20 cellular contexts compared by ENCODE assay signal in genomic region chr18:44342167-44342566, GRCh38.
DNase-seq lines count a peak whose midpoint lies in the region; ATAC-seq and TF ChIP-seq lines count a peak whose summit lies in the region.
"Had no signal": no experiment of that assay in that cellular context is flagged by ENCODE, and none has a peak within 500 bp of the region (broad histone marks: within the 10 kb centered on the region; RNA-seq: fewer than 3 reads in every experiment).

No MANE protein-coding gene starts in this region.

- H3K27me3 ChIP-seq in breast epithelium, result no peaks in the 10 kb centered on the region
- H3K27me3 ChIP-seq in foreskin keratinocyte, result no peaks in the 10 kb centered on the region
- H3K27me3 ChIP-seq in CD4-positive, alpha-beta T cell (ENCODE audit: control insufficient read depth, insufficient read depth, low read length), result no peaks in the 10 kb centered on the region
- H3K27me3 ChIP-seq in H7 (ENCODE audit: control insufficient read depth, insufficient read depth, low read length), result no peaks in the 10 kb centered on the region
- H3K27me3 ChIP-seq: BE2C had no signal

- H3K27ac ChIP-seq in breast epithelium (no peak overlapping the region), foreskin keratinocyte (no peak overlapping the region)
- no peak overlapping the region for H3K27ac ChIP-seq in CD4-positive, alpha-beta T cell (ENCODE audit: low read depth, low read length)
- H3K27ac ChIP-seq: 22Rv1 had no signal

- intact Hi-C loops in MCF 10A (cut with micrococcal nuclease), result no loop called here
- intact Hi-C loops in breast epithelium (cut with DNase I; ENCODE audit: low total_unique reads), result no loop called here
- intact Hi-C loops in CD4-positive, alpha-beta T cell (cut with DNase I, micrococcal nuclease), result no loop called here

- TF ChIP-seq CTCF in MCF 10A (IDR thresholded peaks at IDR 0.05; ENCODE audit: unreplicated experiment) (no peak), breast epithelium (IDR thresholded peaks at IDR 0.05) (no peak), foreskin keratinocyte (conservative IDR thresholded peaks at IDR 0.05) (no peak)
- no peak for TF ChIP-seq CTCF in CD4-positive, alpha-beta T cell (IDR thresholded peaks at IDR 0.05)

- peaks cover 16% of the 10 kb centered on the region for H3K4me1 Mint-ChIP-seq in MCF 10A (ENCODE audit: insufficient read depth, unreplicated experiment)
- H3K4me1 Mint-ChIP-seq in CD4-positive, alpha-beta T cell (ENCODE audit: low read depth), result no peaks in the 10 kb centered on the region
- H3K4me1 Mint-ChIP-seq: CD4-positive, alpha-beta memory T cell had no signal

- no peaks in the 10 kb centered on the region for H3K36me3 ChIP-seq in breast epithelium
- no peaks in the 10 kb centered on the region for H3K36me3 ChIP-seq in H7 (replicated peaks; ENCODE audit: control insufficient read depth, insufficient read depth, low read length)
- H3K36me3 ChIP-seq: BE2C, HAP-1 had no signal

- no peak for TF ChIP-seq POLR2A in breast epithelium (IDR thresholded peaks at IDR 0.05)

- H3K36me3 Mint-ChIP-seq in MCF 10A (ENCODE audit: insufficient read depth, unreplicated experiment), result no peaks in the 10 kb centered on the region
- no peaks in the 10 kb centered on the region for H3K36me3 Mint-ChIP-seq in CD4-positive, alpha-beta T cell (ENCODE audit: low read depth)
- H3K36me3 Mint-ChIP-seq: CD4-positive, alpha-beta memory T cell had no signal

- H3K27me3 Mint-ChIP-seq in MCF 10A (ENCODE audit: insufficient read depth, unreplicated experiment), result no peaks in the 10 kb centered on the region
- no peaks in the 10 kb centered on the region for H3K27me3 Mint-ChIP-seq in CD4-positive, alpha-beta T cell
- H3K27me3 Mint-ChIP-seq: CD4-positive, alpha-beta memory T cell had no signal

- peak overlapping the region; percentile 78 for H3K27ac Mint-ChIP-seq in MCF 10A (ENCODE audit: low read depth, unreplicated experiment)
- H3K27ac Mint-ChIP-seq in CD4-positive, alpha-beta T cell, result no peak overlapping the region
- H3K27ac Mint-ChIP-seq: CD4-positive, alpha-beta memory T cell had no signal

- ATAC-seq in foreskin keratinocyte (peak; percentile 76), GM21576 (IDR thresholded peaks at IDR 0.05; ENCODE audit: unreplicated experiment) (no peak), HG03108 (IDR thresholded peaks at IDR 0.05; ENCODE audit: unreplicated experiment) (no peak)
- ATAC-seq in CD4-positive, alpha-beta T cell (ENCODE audit: poor library complexity), result no peak
- ATAC-seq: Panc1 had no signal

- H3K9me3 ChIP-seq in breast epithelium, result peaks cover 5 to 12% of the 10 kb centered on the region in 2 donors
- H3K9me3 ChIP-seq in CD4-positive, alpha-beta T cell (ENCODE audit: control insufficient read depth, low read length), result no peaks in the 10 kb centered on the region
- H3K9me3 ChIP-seq: BE2C, HAP-1 had no signal

- no TSS peak for BruUV-seq in MCF 10A (replicated peaks; lab: Mats Ljungman, UMichigan)

- POLR2A ChIA-PET in MCF 10A (lab: Yijun Ruan, JAX), result no interaction called here
- POLR2A ChIA-PET in CD4-positive, alpha-beta T cell (lab: Charles Lee), result no interaction called here

- peaks cover 12% of the 10 kb centered on the region for H3K9me3 Mint-ChIP-seq in MCF 10A (ENCODE audit: unreplicated experiment)
- peaks cover 15% of the 10 kb centered on the region for H3K9me3 Mint-ChIP-seq in CD4-positive, alpha-beta T cell

- H3K4me3 Mint-ChIP-seq in MCF 10A (ENCODE audit: unreplicated experiment), result no peak overlapping the region
- no peak overlapping the region for H3K4me3 Mint-ChIP-seq in CD4-positive, alpha-beta T cell
- H3K4me3 Mint-ChIP-seq: CD4-positive, alpha-beta memory T cell had no signal

- H3K4me1 ChIP-seq in breast epithelium (no peaks in the 10 kb centered on the region), foreskin keratinocyte (peaks cover 5% of the 10 kb centered on the region)
- H3K4me1 ChIP-seq: BE2C, HAP-1 had no signal

- CTCF ChIA-PET in MCF 10A (lab: Yijun Ruan, JAX), result interaction anchor here (0.6 kb wide), 1 partner anchor 1225 kb away, joined by 3 read pairs; no protein-coding TSS in a partner anchor
- CTCF ChIA-PET in CD4-positive, alpha-beta T cell (lab: Charles Lee), result no interaction called here

- H3K4me3 ChIP-seq in breast epithelium (no peak overlapping the region), H7 (ENCODE audit: insufficient read depth, low read depth, low read length) (no peak overlapping the region)
- H3K4me3 ChIP-seq: HAP-1 had no signal

- DNase-seq in MCF 10A (ENCODE audit: unreplicated experiment), result peak; percentile 56
- DNase-seq in breast epithelium (ENCODE audit: low spot score in 2 of 2), result no peak
- DNase-seq in astrocyte of the hippocampus (ENCODE audit: low read depth, low spot score), result peak; percentile 2
- no peak for DNase-seq in foreskin keratinocyte
- DNase-seq in CD4-positive, alpha-beta T cell, result no peak
- no peak for DNase-seq in H7
- DNase-seq: BE2C; CD4-positive, alpha-beta memory T cell; DMS79; KG1; NCI-H1092; NCI-H146; NCI-H2081; NCI-H524; Right ventricle myocardium superior had no signal

Comparison
In these comparisons a context has a peak if more than half of its experiments do, and no peak if none do; other contexts are left out.
1. DNase-seq: peak in MCF 10A (single experiment) and astrocyte of the hippocampus (single experiment); none in breast epithelium (0 of 2), foreskin keratinocyte (0 of 2), CD4-positive, alpha-beta T cell (0 of 10) and H7 (single experiment).